Comparison of ENCODE assay signal across 9 cellular contexts in the genomic region with DNA sequence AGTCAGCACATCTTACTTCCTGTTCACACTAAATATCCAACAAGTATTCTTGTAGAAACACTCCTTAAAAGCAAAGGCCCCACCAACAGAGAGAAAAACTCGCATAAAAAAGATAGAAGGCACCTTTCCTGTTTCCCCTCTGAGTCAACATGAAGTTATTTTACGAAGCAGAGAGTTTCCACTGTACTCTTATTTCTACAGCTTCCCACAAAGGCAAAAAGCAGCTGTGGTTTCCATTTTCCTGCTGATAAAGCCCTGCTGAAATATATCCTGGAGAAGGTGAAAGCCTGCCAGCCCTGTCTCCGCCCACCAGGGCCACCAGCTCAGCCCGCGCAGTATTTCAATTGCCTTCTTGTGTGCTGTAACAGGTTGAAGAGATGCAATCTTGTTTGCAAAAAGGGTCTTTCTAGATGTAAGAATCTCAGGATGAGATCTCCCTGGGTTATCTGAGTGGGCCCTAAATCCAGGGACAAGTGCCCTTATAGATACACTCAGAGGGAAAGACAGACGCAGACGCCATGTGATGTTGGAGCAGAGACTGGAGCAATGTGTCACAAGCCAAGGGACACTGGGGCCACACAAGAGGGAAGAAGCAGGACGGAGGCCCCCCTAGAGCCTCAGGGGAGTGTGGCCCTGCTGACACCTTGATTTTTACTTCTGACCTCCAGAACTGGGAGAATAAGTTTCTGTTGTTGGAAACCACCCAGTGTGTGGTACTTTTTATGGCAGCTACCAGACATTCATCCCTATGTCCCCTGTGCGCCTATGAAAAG. TPM values are rescaled to one million over a fixed set of nuclear protein-coding genes. Genes with fewer than 3 reads are reported as not detected.
DNase-seq lines count a peak whose midpoint lies in the region; ATAC-seq and TF ChIP-seq lines count a peak whose summit lies in the region.
"Had no signal": no experiment of that assay in that cellular context is flagged by ENCODE, and none has a peak within 500 bp of the region (broad histone marks: within the 10 kb centered on the region; RNA-seq: fewer than 3 reads in every experiment).

No MANE protein-coding gene starts in this region.

- peak; percentile 31 for DNase-seq in NCI-H2107 treated with DMSO at 0.1 percent for 48 hours (lab: John Stamatoyannopoulos, UW; ENCODE audit: unreplicated experiment)
- DNase-seq in NCI-H2107 (lab: John Stamatoyannopoulos, UW) = no peak
- DNase-seq in activated CD4-positive, alpha-beta T cell treated with anti-CD3 and anti-CD28 coated beads, Interleukin-2, amount 50 U/mL, for 4 hours = peak; percentile 58 to 63
- peak; percentile 22 for DNase-seq in fibroblast of the aortic adventitia (ENCODE audit: low read depth)
- peak; percentile 82 for DNase-seq in stimulated activated CD4-positive, alpha-beta T cell treated with anti-CD3 and anti-CD28 coated beads, Interleukin-15, amount 100 ng/mL, for 24 hours

- ATAC-seq in GM19023 (IDR thresholded peaks at IDR 0.05; ENCODE audit: unreplicated experiment) = no peak
- no peak for ATAC-seq in GM18511 (IDR thresholded peaks at IDR 0.05; ENCODE audit: unreplicated experiment)
- ATAC-seq in HG03039 (IDR thresholded peaks at IDR 0.05; ENCODE audit: unreplicated experiment) = no peak
- ATAC-seq: A549 had no signal

- H3K4me3 ChIP-seq in fibroblast of the aortic adventitia (ENCODE audit: low read depth, low read length) = no peak overlapping the region
- H3K4me3 ChIP-seq: A549 had no signal

- TF ChIP-seq CTCF in fibroblast of the aortic adventitia (IDR thresholded peaks at IDR 0.05; ENCODE audit: insufficient read depth, low read length) = no peak

RNA-seq across cellular contexts. Expression of gene SEMA4D, which starts 19.9 kb away (rescaled TPM):
- total RNA-seq in fibroblast of the aortic adventitia (ENCODE audit: low replicate concordance) = 0.36 TPM in 1 of 2 replicates, not detected in the other
